In genomic region chr16:58197314-58198012, GRCh38 we compare ENCODE assay signal across 8 cellular contexts. TPM values are rescaled to one million over a fixed set of nuclear protein-coding genes. Genes with fewer than 3 reads are reported as not detected.
DNase-seq lines count a peak whose midpoint lies in the region; ATAC-seq and TF ChIP-seq lines count a peak whose summit lies in the region.

No MANE protein-coding gene starts in this region.

- TF ChIP-seq CTCF in DND-41 (IDR thresholded peaks at IDR 0.05; ENCODE audit: borderline replicate concordance, extremely low read depth, low read length, poor library complexity, severe bottlenecking): no peak
- TF ChIP-seq CTCF in breast epithelium (IDR thresholded peaks at IDR 0.05): no peak
- TF ChIP-seq CTCF in lower lobe of right lung (IDR thresholded peaks at IDR 0.05): no peak

- H3K79me2 ChIP-seq in DND-41 (ENCODE audit: insufficient read depth, low read length): peaks cover 50% of the 10 kb centered on the region
- peaks cover 50% of the 10 kb centered on the region for H3K79me2 ChIP-seq in Karpas-422 (ENCODE audit: low read length)

- H3K4me3 ChIP-seq in DND-41 (ENCODE audit: low read depth in 1 of 2, low read length in 2 of 2) (peak overlapping the region; percentile 94 to 97), Karpas-422 (ENCODE audit: low read length) (peak overlapping the region; percentile 98), breast epithelium (peak overlapping the region; percentile 82 to 92 (median 89)), lower lobe of right lung (peak overlapping the region; percentile 78), urinary bladder (ENCODE audit: low read depth, low read length) (peak overlapping the region; percentile 100)

- H3K4me2 ChIP-seq in DND-41 (ENCODE audit: insufficient read depth, low read length) (peak overlapping the region; percentile 92), Karpas-422 (ENCODE audit: low read depth, low read length, poor library complexity, severe bottlenecking) (peak overlapping the region; percentile 99)

- H2AFZ ChIP-seq in DND-41 (ENCODE audit: low read depth, low read length) (peak overlapping the region; percentile 69), Karpas-422 (ENCODE audit: low read length) (no peak overlapping the region)

- peak; percentile 11 for DNase-seq in DND-41
- peak; percentile 54 for DNase-seq in Karpas-422
- DNase-seq in breast epithelium (ENCODE audit: low spot score in 2 of 2): no peak
- DNase-seq in lower lobe of right lung: no peak
- DNase-seq in ACHN: no peak

- ATAC-seq in DND-41 (ENCODE audit: insufficient read depth, low read depth) (peak; percentile 34), GM21528 (IDR thresholded peaks at IDR 0.05; ENCODE audit: low FRiP score, unreplicated experiment) (peak; percentile 36), lower lobe of right lung (peak; percentile 4 to 13), HG03571 (IDR thresholded peaks at IDR 0.05; ENCODE audit: unreplicated experiment) (no peak)

- H3K9me2 ChIP-seq in Karpas-422 (replicated peaks; ENCODE audit: insufficient read depth, low read length): no peaks in the 10 kb centered on the region

- peaks cover 11% of the 10 kb centered on the region for H3K27me3 ChIP-seq in DND-41 (ENCODE audit: insufficient read depth, low read length, poor library complexity)
- no peaks in the 10 kb centered on the region for H3K27me3 ChIP-seq in Karpas-422 (ENCODE audit: low read length)
- no peaks in the 10 kb centered on the region for H3K27me3 ChIP-seq in breast epithelium
- H3K27me3 ChIP-seq in lower lobe of right lung (ENCODE audit: low read depth): no peaks in the 10 kb centered on the region

- in situ Hi-C loops in ACHN (cut with HindIII; ENCODE audit: low pct_ligation_motif_present, low pct_unique_long_range_greater_than_20kb, low sequenced_read_pairs): no loop called here

- no peak for TF ChIP-seq POLR2A in breast epithelium (IDR thresholded peaks at IDR 0.05)

- WGBS in urinary bladder: 1% methylated on average over 87 of the region's 97 CpGs

- peaks cover 40% of the 10 kb centered on the region for H3K36me3 ChIP-seq in DND-41 (ENCODE audit: insufficient read depth, low read length)
- H3K36me3 ChIP-seq in Karpas-422 (ENCODE audit: insufficient read depth, low read length): peaks cover 33% of the 10 kb centered on the region
- H3K36me3 ChIP-seq in breast epithelium: no peaks in the 10 kb centered on the region
- peaks cover 36% of the 10 kb centered on the region for H3K36me3 ChIP-seq in lower lobe of right lung
- peaks cover 5% of the 10 kb centered on the region for H3K36me3 ChIP-seq in urinary bladder (ENCODE audit: insufficient read depth)

- H4K20me1 ChIP-seq in DND-41 (ENCODE audit: insufficient read depth, low read length): peaks cover 25% of the 10 kb centered on the region
- peaks cover 8% of the 10 kb centered on the region; the same call in 1 of the 2 replicates for H4K20me1 ChIP-seq in Karpas-422 (ENCODE audit: insufficient read depth, low read depth, low read length)

- intact Hi-C loops in breast epithelium (cut with DNase I; ENCODE audit: low total_unique reads) (no loop called here), lower lobe of right lung (cut with DNase I) (no loop called here)

- H3K27ac ChIP-seq in DND-41 (ENCODE audit: low read length) (peak overlapping the region; percentile 75), Karpas-422 (ENCODE audit: low read length) (peak overlapping the region; percentile 58; the same call in 1 of the 2 replicates), breast epithelium (peak overlapping the region; percentile 9 to 33), lower lobe of right lung (peak overlapping the region; percentile 18), urinary bladder (ENCODE audit: low read depth) (no peak overlapping the region)

- H3K9ac ChIP-seq in DND-41 (ENCODE audit: low read depth, low read length) (peak overlapping the region; percentile 80), Karpas-422 (ENCODE audit: low read length) (peak overlapping the region; percentile 96)

- H3K4me1 ChIP-seq in DND-41 (ENCODE audit: insufficient read depth, low read length) (peaks cover 36% of the 10 kb centered on the region), Karpas-422 (ENCODE audit: low read length) (peaks cover 29% of the 10 kb centered on the region), breast epithelium (peaks cover 7 to 9% of the 10 kb centered on the region in 2 donors), lower lobe of right lung (peaks cover 12% of the 10 kb centered on the region), urinary bladder (ENCODE audit: insufficient read depth) (no peaks in the 10 kb centered on the region)

- H3K9me3 ChIP-seq in DND-41 (ENCODE audit: insufficient read depth, low read length, severe bottlenecking) (no peaks in the 10 kb centered on the region), Karpas-422 (ENCODE audit: low read length) (no peaks in the 10 kb centered on the region), breast epithelium (no peaks in the 10 kb centered on the region), lower lobe of right lung (no peaks in the 10 kb centered on the region)

RNA-seq across cellular contexts. Expression of gene CSNK2A2, which starts 0.4 kb away (rescaled TPM):
- 45.2 and 56.4 TPM in 2 replicates for total RNA-seq in Karpas-422 (2014; rRNA removed; shearing (Covaris generic); ENCODE audit: low replicate concordance)
- total RNA-seq in breast epithelium (10 to 100 TPM; 25.6 to 47.7 (median 29.4) TPM), lower lobe of right lung (72.1 TPM), urinary bladder (35.8 TPM)
- polyA plus RNA-seq in urinary bladder: 35.4 TPM

Comparison
In these comparisons a context has a peak if more than half of its experiments do, and no peak if none do; other contexts are left out.
1. DNase-seq: peak in DND-41 (single experiment) and Karpas-422 (single experiment); none in breast epithelium (0 of 2), lower lobe of right lung (single experiment) and ACHN (single experiment).
2. Peak in every context shown above with its lines, with median percentiles within 50 percentile points of each other: H3K4me3 ChIP-seq.